ENCODE assay signal across 1 cellular context in genomic region chr18:39960545-39960944, GRCh38.
TF ChIP-seq lines count a peak whose summit lies in the region.

No MANE protein-coding gene starts in this region.

TF ChIP-seq in IMR-90, 13 proteins besides CTCF, POLR2A, EP300 and RAD21 (continued from another document):
- TF ChIP-seq USF2 (IDR thresholded peaks at IDR 0.05; ENCODE audit: low read depth, low read length) (no peak), MAZ (IDR thresholded peaks at IDR 0.05; ENCODE audit: borderline replicate concordance, low read depth, low read length) (no peak), MAFK (IDR thresholded peaks at IDR 0.05; ENCODE audit: low read depth, low read length) (no peak), BHLHE40 (IDR thresholded peaks at IDR 0.05; ENCODE audit: low read depth, low read length) (no peak)
